Comparison of ENCODE assay signal across 28 cellular contexts in the genomic region with DNA sequence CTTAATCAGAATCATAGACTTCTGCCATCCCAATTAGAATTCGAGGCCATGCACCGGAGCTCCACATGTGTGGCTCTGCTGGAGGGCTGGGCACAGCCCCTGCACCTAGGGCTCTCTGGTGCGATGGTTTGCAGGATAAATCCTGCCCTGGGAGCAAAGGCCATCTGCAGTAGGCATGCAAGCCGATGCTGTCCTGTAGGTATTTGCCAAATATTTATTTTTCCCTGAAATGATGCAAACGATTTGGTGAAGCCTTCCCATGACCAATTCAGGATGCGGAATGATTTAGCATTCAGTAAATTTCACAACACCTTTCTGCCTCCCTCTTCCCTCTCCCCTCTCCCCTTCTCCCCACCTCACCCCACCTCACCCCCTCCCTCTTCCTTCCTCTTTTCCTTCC.
"Had no signal": no experiment of that assay in that cellular context is flagged by ENCODE, and none has a peak within 500 bp of the region (broad histone marks: within the 10 kb centered on the region; RNA-seq: fewer than 3 reads in every experiment).

No MANE protein-coding gene starts in this region.

- H3K27me3 ChIP-seq: neutrophil, pancreas, sigmoid colon, suprapubic skin, tibial artery, upper lobe of right lung had no signal

- H3K4me1 ChIP-seq: lower lobe of right lung, pancreas, prostate gland, sigmoid colon, spleen, suprapubic skin, tibial artery, upper lobe of right lung had no signal

- H3K36me3 ChIP-seq: lower lobe of right lung, neutrophil, pancreas, prostate gland, sigmoid colon, spleen, suprapubic skin, thoracic aorta, tibial artery, upper lobe of right lung had no signal

- H3K27me3 Mint-ChIP-seq: naive thymus-derived CD8-positive, alpha-beta T cell; stimulated activated naive CD8-positive, alpha-beta T cell treated with anti-CD3 and anti-CD28 coated beads, Interleukin-15, Interleukin-2, amounts not matched to agents 100 ng/mL and 50 ng/mL, for 24 hours had no signal

- H3K4me3 ChIP-seq: lower lobe of right lung, pancreas, prostate gland, sigmoid colon, spleen, suprapubic skin, thoracic aorta, tibial artery, upper lobe of right lung had no signal

- H3K36me3 Mint-ChIP-seq: stimulated activated effector memory CD8-positive, alpha-beta T cell treated with anti-CD3 and anti-CD28 coated beads, Interleukin-12 subunit alpha, Interleukin-12 subunit beta, amount 100 ng/mL, for 72 hours had no signal

- H3K27ac Mint-ChIP-seq: nephron; stimulated activated effector memory CD8-positive, alpha-beta T cell treated with anti-CD3 and anti-CD28 coated beads, Interleukin-12 subunit alpha, Interleukin-12 subunit beta, amount 100 ng/mL, for 72 hours; stimulated activated naive CD8-positive, alpha-beta T cell treated with anti-CD3 and anti-CD28 coated beads, Interleukin-15, Interleukin-2, amounts not matched to agents 100 ng/mL and 50 ng/mL, for 24 hours had no signal

- ATAC-seq: left colon; left ventricle myocardium superior; lower lobe of right lung; naive thymus-derived CD8-positive, alpha-beta T cell; pancreas; right cardiac atrium; stimulated activated effector memory CD8-positive, alpha-beta T cell treated with anti-CD3 and anti-CD28 coated beads, Interleukin-12 subunit alpha, Interleukin-12 subunit beta, amount 100 ng/mL, for 72 hours; upper lobe of right lung had no signal

- H3K4me1 Mint-ChIP-seq: naive thymus-derived CD8-positive, alpha-beta T cell; stimulated activated effector memory CD8-positive, alpha-beta T cell treated with anti-CD3 and anti-CD28 coated beads, Interleukin-12 subunit alpha, Interleukin-12 subunit beta, amount 100 ng/mL, for 72 hours had no signal

- H3K4me3 Mint-ChIP-seq: naive thymus-derived CD8-positive, alpha-beta T cell; nephron; neural crest cell; stimulated activated effector memory CD8-positive, alpha-beta T cell treated with anti-CD3 and anti-CD28 coated beads, Interleukin-12 subunit alpha, Interleukin-12 subunit beta, amount 100 ng/mL, for 72 hours; stimulated activated naive CD8-positive, alpha-beta T cell treated with anti-CD3 and anti-CD28 coated beads, Interleukin-15, Interleukin-2, amounts not matched to agents 100 ng/mL and 50 ng/mL, for 24 hours had no signal

- H3K9me3 ChIP-seq: neutrophil, pancreas, prostate gland, suprapubic skin, upper lobe of right lung had no signal

- H3K27ac ChIP-seq: lower lobe of right lung, neutrophil, pancreas, prostate gland, sigmoid colon, spleen, suprapubic skin, thoracic aorta, tibial artery, upper lobe of right lung had no signal

- DNase-seq: hippocampal formation; left colon; left ventricle myocardium superior; lower lobe of right lung; mammary epithelial cell; mesenchymal stem cell; naive thymus-derived CD8-positive, alpha-beta T cell; occipital lobe; pancreas; posterior cingulate gyrus; retina; right cardiac atrium; sigmoid colon; small intestine; stimulated activated CD4-positive, alpha-beta T cell treated with anti-CD3 and anti-CD28 coated beads, Interleukin-4, amount 100 ng/mL, for 24 hours; stimulated activated naive CD4-positive, alpha-beta T cell; trophoblast cell; upper lobe of right lung had no signal
